Comparison of ENCODE assay signal across 8 cellular contexts in genomic region chr4:139975830-139976272, GRCh38.
DNase-seq lines count a peak whose midpoint lies in the region; TF ChIP-seq lines count a peak whose summit lies in the region.

No MANE protein-coding gene starts in this region.

- H3K36me3 ChIP-seq in DOHH2 (ENCODE audit: control insufficient read depth, low read length) = no peaks in the 10 kb centered on the region
- H3K36me3 ChIP-seq in OCI-LY3 (replicated peaks; ENCODE audit: low read depth, low read length) = peaks cover 13% of the 10 kb centered on the region
- H3K36me3 ChIP-seq in fibroblast of lung (ENCODE audit: control insufficient read depth, insufficient read depth, low read length) = no peaks in the 10 kb centered on the region
- no peaks in the 10 kb centered on the region for H3K36me3 ChIP-seq in WERI-Rb-1

- no peak overlapping the region for H2AFZ ChIP-seq in OCI-LY3 (ENCODE audit: low read depth, low read length)
- no peak overlapping the region for H2AFZ ChIP-seq in fibroblast of lung (ENCODE audit: low read length)

- H3K9me3 Mint-ChIP-seq in progenitor cell of endocrine pancreas (ENCODE audit: low read depth) = no peaks in the 10 kb centered on the region

- DNase-seq in fibroblast of lung (ENCODE audit: low read depth in 2 of 2) (peak in 1 of 2 donors; percentile 88), progenitor cell of endocrine pancreas (ENCODE audit: low spot score, unreplicated experiment) (no peak), WERI-Rb-1 (no peak), NCI-H146 treated with DMSO at 0.1 percent for 48 hours (lab: John Stamatoyannopoulos, UW; ENCODE audit: unreplicated experiment) (no peak), SHP77 treated with DMSO at 0.1 percent for 48 hours (lab: John Stamatoyannopoulos, UW) (no peak), RKO (ENCODE audit: low spot score) (no peak)

- H3K4me1 ChIP-seq in DOHH2 (ENCODE audit: control insufficient read depth, low read length) (peaks cover 76% of the 10 kb centered on the region), OCI-LY3 (ENCODE audit: low read length) (peaks cover 57% of the 10 kb centered on the region), fibroblast of lung (ENCODE audit: control insufficient read depth, extremely low read depth, insufficient read depth, low read length) (no peaks in the 10 kb centered on the region)

- no peak overlapping the region for H3K4me3 Mint-ChIP-seq in progenitor cell of endocrine pancreas (ENCODE audit: low read depth)

- H3F3A ChIP-seq in DOHH2 (ENCODE audit: control insufficient read depth, insufficient read depth) = peaks cover 9% of the 10 kb centered on the region

- H3K9ac ChIP-seq in OCI-LY3 (ENCODE audit: low read length) = no peak overlapping the region; the same call in 1 of the 2 replicates
- H3K9ac ChIP-seq in fibroblast of lung (ENCODE audit: insufficient read depth, low read length) = no peak overlapping the region

- no peaks in the 10 kb centered on the region for H3K9me3 ChIP-seq in DOHH2 (ENCODE audit: control insufficient read depth, insufficient read depth, low read length)
- peaks cover 11% of the 10 kb centered on the region; the same call in 1 of the 2 replicates for H3K9me3 ChIP-seq in OCI-LY3 (ENCODE audit: insufficient read depth, low read length)
- no peaks in the 10 kb centered on the region for H3K9me3 ChIP-seq in fibroblast of lung (ENCODE audit: control insufficient read depth, insufficient read depth, low read depth, low read length)
- no peaks in the 10 kb centered on the region for H3K9me3 ChIP-seq in WERI-Rb-1 (ENCODE audit: severe bottlenecking)

- H3K27ac Mint-ChIP-seq in progenitor cell of endocrine pancreas = peak overlapping the region; percentile 35

- H3K4me1 Mint-ChIP-seq in progenitor cell of endocrine pancreas (ENCODE audit: low read depth) = peaks cover 15% of the 10 kb centered on the region

- TF ChIP-seq CTCF in DOHH2 (IDR thresholded peaks at IDR 0.05; ENCODE audit: low read depth, low read length, poor library complexity, severe bottlenecking) (no peak), OCI-LY3 (IDR thresholded peaks at IDR 0.05; ENCODE audit: low read depth, low read length) (no peak), fibroblast of lung (conservative IDR thresholded peaks at IDR 0.05 in 1 of 2, IDR thresholded peaks at IDR 0.05 in 1 of 2; ENCODE audit: low read depth in 1 of 2, low read length in 2 of 2) (no peak), progenitor cell of endocrine pancreas (IDR thresholded peaks at IDR 0.05; ENCODE audit: unreplicated experiment) (no peak), WERI-Rb-1 (IDR thresholded peaks at IDR 0.05; ENCODE audit: low read depth, low read length) (no peak)

- H3K27me3 Mint-ChIP-seq in progenitor cell of endocrine pancreas = no peaks in the 10 kb centered on the region

- no peaks in the 10 kb centered on the region for H4K20me1 ChIP-seq in DOHH2 (ENCODE audit: control insufficient read depth, insufficient read depth, low read depth, low read length)
- no peaks in the 10 kb centered on the region for H4K20me1 ChIP-seq in OCI-LY3 (ENCODE audit: insufficient read depth, low read length)
- no peaks in the 10 kb centered on the region for H4K20me1 ChIP-seq in fibroblast of lung (ENCODE audit: control insufficient read depth, extremely low read depth, insufficient read depth, low read length)

- H3K4me2 ChIP-seq in DOHH2 (ENCODE audit: low read length) = peak overlapping the region; percentile 55
- H3K4me2 ChIP-seq in OCI-LY3 (ENCODE audit: low read length) = peak overlapping the region; percentile 42
- peak overlapping the region; percentile 17 for H3K4me2 ChIP-seq in fibroblast of lung (ENCODE audit: extremely low read depth, insufficient read depth, low read length)

- H3K27ac ChIP-seq in DOHH2 (ENCODE audit: low read depth, low read length) (peak overlapping the region; percentile 54), OCI-LY3 (ENCODE audit: low read length) (peak overlapping the region; percentile 37), fibroblast of lung (ENCODE audit: insufficient read depth, low read length) (no peak overlapping the region), WERI-Rb-1 (no peak overlapping the region)

- H3K27me3 ChIP-seq in DOHH2 (ENCODE audit: control insufficient read depth, low read length) (no peaks in the 10 kb centered on the region), OCI-LY3 (ENCODE audit: low read depth, low read length) (no peaks in the 10 kb centered on the region), fibroblast of lung (ENCODE audit: control insufficient read depth, insufficient read depth, low read length) (no peaks in the 10 kb centered on the region), WERI-Rb-1 (ENCODE audit: insufficient read depth, low read depth, severe bottlenecking) (no peaks in the 10 kb centered on the region)

- H3K79me2 ChIP-seq in DOHH2 (ENCODE audit: control insufficient read depth, low read length) (no peaks in the 10 kb centered on the region), OCI-LY3 (ENCODE audit: low read length) (no peaks in the 10 kb centered on the region), fibroblast of lung (ENCODE audit: control insufficient read depth, insufficient read depth, low read length) (no peaks in the 10 kb centered on the region)

- H3K4me3 ChIP-seq in DOHH2 (ENCODE audit: low read length) (peak overlapping the region; percentile 29), OCI-LY3 (ENCODE audit: low read length) (peak overlapping the region; percentile 9; the same call in 1 of the 2 replicates), fibroblast of lung (replicated peaks in 1 of 4; ENCODE audit: control extremely low read depth in 1 of 4, insufficient read depth in 1 of 4, low read depth in 3 of 4, low read length in 4 of 4) (no peak overlapping the region), WERI-Rb-1 (ENCODE audit: low read depth, low read length) (no peak overlapping the region)

- peaks cover 6% of the 10 kb centered on the region for H3K36me3 Mint-ChIP-seq in progenitor cell of endocrine pancreas (ENCODE audit: insufficient read depth)

- no peaks in the 10 kb centered on the region for H3K9me2 ChIP-seq in DOHH2 (replicated peaks; ENCODE audit: control insufficient read depth, low read length)

Comparison
In these comparisons a context has a peak if more than half of its experiments do, and no peak if none do; other contexts are left out.
1. H3K27ac ChIP-seq: peak in DOHH2 (single experiment) and OCI-LY3 (single experiment); none in fibroblast of lung (single experiment) and WERI-Rb-1 (single experiment).
2. H3K4me3 ChIP-seq: peak in DOHH2 (single experiment) and OCI-LY3 (single experiment); none in fibroblast of lung (0 of 4) and WERI-Rb-1 (single experiment).
3. Peak in every context shown above with its lines, with median percentiles within 50 percentile points of each other: H3K4me2 ChIP-seq.